16 cellular contexts compared by ENCODE assay signal in the genomic region with DNA sequence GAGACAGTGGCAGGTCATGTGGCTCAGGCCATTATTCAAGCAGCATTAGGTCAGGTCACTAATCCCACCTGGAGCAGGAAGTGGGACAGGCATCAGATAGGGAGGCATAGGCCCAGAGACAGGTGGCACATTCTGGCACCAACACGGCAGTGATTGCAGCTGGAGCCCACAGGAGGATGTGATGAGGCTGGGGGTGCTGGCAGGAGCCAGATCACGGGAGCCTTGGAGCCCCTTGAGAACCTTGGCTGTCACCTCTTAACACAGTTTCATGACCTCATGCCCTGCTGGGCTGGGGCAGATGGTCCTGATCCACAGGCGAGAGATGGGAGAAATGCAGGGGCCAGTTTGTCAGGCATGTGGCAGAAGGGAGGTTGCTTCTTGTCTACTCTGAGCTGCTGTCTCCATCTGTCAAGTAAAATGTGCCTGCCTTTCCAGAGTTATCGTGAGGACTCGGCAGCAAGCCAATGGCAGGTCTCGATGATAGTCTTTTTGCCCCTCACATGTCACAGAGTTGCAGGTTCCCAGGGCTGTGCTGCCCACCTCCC.
DNase-seq lines count a peak whose midpoint lies in the region; ATAC-seq and TF ChIP-seq lines count a peak whose summit lies in the region.
"Had no signal": no experiment of that assay in that cellular context is flagged by ENCODE, and none has a peak within 500 bp of the region (broad histone marks: within the 10 kb centered on the region; RNA-seq: fewer than 3 reads in every experiment).

No MANE protein-coding gene starts in this region.

- peak overlapping the region; percentile 92 for H3K27ac Mint-ChIP-seq in activated CD8-positive, alpha-beta memory T cell treated with anti-CD3 and anti-CD28 coated beads, Interleukin-2, amount 10 ng/mL, durations not matched to agents 7 days and 5 days
- H3K27ac Mint-ChIP-seq in brain (peak overlapping the region in 4 of 5 experiments; percentile 64 to 73 (median 69)), endothelial cell (ENCODE audit: unreplicated experiment) (no peak overlapping the region)

- H3K4me3 Mint-ChIP-seq in activated CD8-positive, alpha-beta memory T cell treated with anti-CD3 and anti-CD28 coated beads, Interleukin-2, amount 10 ng/mL, durations not matched to agents 7 days and 5 days = no peak overlapping the region
- H3K4me3 Mint-ChIP-seq in brain (no peak overlapping the region), endothelial cell (ENCODE audit: unreplicated experiment) (no peak overlapping the region)
- H3K4me3 Mint-ChIP-seq: CD4-positive, alpha-beta memory T cell had no signal

- ATAC-seq in activated CD8-positive, alpha-beta memory T cell treated with anti-CD3 and anti-CD28 coated beads, Interleukin-2, amount 10 ng/mL, durations not matched to agents 7 days and 5 days = no peak
- no peak for ATAC-seq in GM21619 (IDR thresholded peaks at IDR 0.05; ENCODE audit: unreplicated experiment)
- ATAC-seq: activated T-helper 17 cell treated with anti-CD3 and anti-CD28 coated beads, Interleukin-2, amount 50 U/mL, for 72 hours; foreskin keratinocyte; right lobe of liver had no signal

- no peak for DNase-seq in activated CD8-positive, alpha-beta memory T cell treated with anti-CD3 and anti-CD28 coated beads, Interleukin-2, amount 10 ng/mL, durations not matched to agents 7 days and 5 days
- DNase-seq in activated CD8-positive, alpha-beta memory T cell treated with anti-CD3 and anti-CD28 coated beads, Interleukin-2, amount 50 U/mL, for 4 hours = no peak
- DNase-seq in NCI-H2171 treated with DMSO at 0.1 percent for 48 hours (lab: John Stamatoyannopoulos, UW) (peak; percentile 97), posterior vena cava (ENCODE audit: low spot score) (peak; percentile 51), OCI-M1 (lab: John Stamatoyannopoulos, UW) (no peak), endothelial cell (ENCODE audit: low spot score) (no peak)
- DNase-seq: activated CD4-positive, alpha-beta T cell treated with anti-CD3 and anti-CD28 coated beads for 4 hours; CD4-positive, alpha-beta memory T cell; colonic mucosa; foreskin keratinocyte; NCI-H1436; stimulated activated CD4-positive, alpha-beta T cell treated with anti-CD3 and anti-CD28 coated beads, Interleukin-1b, Interleukin-23, amount 100 ng/mL, for 48 hours had no signal

- TF ChIP-seq CTCF in brain (conservative IDR thresholded peaks at IDR 0.05) = no peak
- no peak for TF ChIP-seq CTCF in endothelial cell (IDR thresholded peaks at IDR 0.05; ENCODE audit: unreplicated experiment)

- CTCF ChIA-PET in activated CD8-positive, alpha-beta memory T cell treated with anti-CD3 and anti-CD28 coated beads, Interleukin-2, amount 10 ng/mL, durations not matched to agents 7 days and 5 days (lab: Charles Lee) = interaction anchor here (0.7 to 4.8 kb wide), 10 partner anchors 14 to 202 kb away, joined by 3 to 36 read pairs (median 5); partner anchors contain the start of gene SOCS1

- intact Hi-C loops in posterior vena cava (cut with DNase I) = no loop called here

- H3K4me1 Mint-ChIP-seq in activated CD8-positive, alpha-beta memory T cell treated with anti-CD3 and anti-CD28 coated beads, Interleukin-2, amount 10 ng/mL, durations not matched to agents 7 days and 5 days = peaks cover 91% of the 10 kb centered on the region
- H3K4me1 Mint-ChIP-seq in brain (peaks cover 43% of the 10 kb centered on the region), endothelial cell (ENCODE audit: unreplicated experiment) (peaks cover 2% of the 10 kb centered on the region)

- H3K36me3 Mint-ChIP-seq in activated CD8-positive, alpha-beta memory T cell treated with anti-CD3 and anti-CD28 coated beads, Interleukin-2, amount 10 ng/mL, durations not matched to agents 7 days and 5 days = peaks cover 51% of the 10 kb centered on the region
- H3K36me3 Mint-ChIP-seq in brain (peaks cover 36% of the 10 kb centered on the region), endothelial cell (ENCODE audit: low read depth, unreplicated experiment) (peaks cover 35% of the 10 kb centered on the region)

- H3K27me3 Mint-ChIP-seq in activated CD8-positive, alpha-beta memory T cell treated with anti-CD3 and anti-CD28 coated beads, Interleukin-2, amount 10 ng/mL, durations not matched to agents 7 days and 5 days = no peaks in the 10 kb centered on the region
- H3K27me3 Mint-ChIP-seq in brain (peaks cover 2% of the 10 kb centered on the region), endothelial cell (ENCODE audit: unreplicated experiment) (peaks cover 4% of the 10 kb centered on the region)
- H3K27me3 Mint-ChIP-seq: activated T-helper 17 cell treated with anti-CD3 and anti-CD28 coated beads, Interleukin-2, amount 50 U/mL, for 72 hours; CD4-positive, alpha-beta memory T cell had no signal

- H3K9me3 Mint-ChIP-seq in activated CD8-positive, alpha-beta memory T cell treated with anti-CD3 and anti-CD28 coated beads, Interleukin-2, amount 10 ng/mL, durations not matched to agents 7 days and 5 days (ENCODE audit: low read depth) = no peaks in the 10 kb centered on the region
- H3K9me3 Mint-ChIP-seq in brain (no peaks in the 10 kb centered on the region), endothelial cell (ENCODE audit: unreplicated experiment) (no peaks in the 10 kb centered on the region)
- H3K9me3 Mint-ChIP-seq: activated T-helper 17 cell treated with anti-CD3 and anti-CD28 coated beads, Interleukin-2, amount 50 U/mL, for 72 hours; CD4-positive, alpha-beta memory T cell had no signal

Comparison
In these comparisons a context has a peak if more than half of its experiments do, and no peak if none do; other contexts are left out.
1. DNase-seq: peak in NCI-H2171 treated with DMSO at 0.1 percent for 48 hours (single experiment) and posterior vena cava (single experiment); none in activated CD8-positive, alpha-beta memory T cell treated with anti-CD3 and anti-CD28 coated beads, Interleukin-2, amount 10 ng/mL, durations not matched to agents 7 days and 5 days (single experiment), activated CD8-positive, alpha-beta memory T cell treated with anti-CD3 and anti-CD28 coated beads, Interleukin-2, amount 50 U/mL, for 4 hours (single experiment), OCI-M1 (single experiment) and endothelial cell (single experiment).